ENCODE assay signal across 20 cellular contexts in the genomic region with DNA sequence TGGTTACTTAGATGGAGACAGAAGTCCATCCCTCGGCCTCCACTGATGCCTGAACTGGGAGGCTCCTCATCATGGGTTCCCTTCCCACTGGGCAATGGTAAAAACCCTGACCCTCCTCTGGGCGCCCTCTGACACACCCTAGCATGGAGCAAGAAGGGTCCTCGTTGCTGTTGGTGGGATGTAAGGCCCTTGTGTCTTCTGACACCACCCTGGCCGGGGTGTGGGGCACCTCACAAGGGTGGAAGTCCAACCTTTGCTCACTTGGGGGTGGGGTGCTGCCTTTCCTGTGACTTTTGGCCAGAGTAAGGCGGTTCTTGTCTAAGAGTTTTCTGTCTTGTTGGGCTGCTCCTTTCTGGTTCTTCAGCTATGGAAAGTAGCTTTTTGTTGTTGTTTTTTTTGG. TPM values are rescaled to one million over a fixed set of nuclear protein-coding genes. Genes with fewer than 3 reads are reported as not detected.
DNase-seq lines count a peak whose midpoint lies in the region; TF ChIP-seq lines count a peak whose summit lies in the region.
"Had no signal": no experiment of that assay in that cellular context is flagged by ENCODE, and none has a peak within 500 bp of the region (broad histone marks: within the 10 kb centered on the region; RNA-seq: fewer than 3 reads in every experiment).

No MANE protein-coding gene starts in this region.

- H3K27me3 ChIP-seq in Caco-2 (replicated peaks; ENCODE audit: control insufficient read depth, insufficient read depth, low read length) (no peaks in the 10 kb centered on the region), sigmoid colon (no peaks in the 10 kb centered on the region), MG63 (no peaks in the 10 kb centered on the region)

- WGBS in sigmoid colon, 2 donors: 49 to 78% methylated on average over 5 of the region's 5 CpGs

- H3K4me1 ChIP-seq in Caco-2 (peaks cover 40% of the 10 kb centered on the region), sigmoid colon (peaks cover 0 to 59% (median 39%) of the 10 kb centered on the region in 4 donors)
- H3K4me1 ChIP-seq: prostate gland had no signal

- H3K4me3 Mint-ChIP-seq in Caco-2 (ENCODE audit: unreplicated experiment): no peak overlapping the region
- H3K4me3 Mint-ChIP-seq in glutamatergic neuron (ENCODE audit: unreplicated experiment): no peak overlapping the region
- H3K4me3 Mint-ChIP-seq: HFFc6; memory B cell; natural killer cell treated with Interleukin-12 subunit alpha and Interleukin-12 subunit beta and Interleukin-15 and Interleukin-18, amount 100 ng/mL, for 72 hours had no signal

- H3K36me3 Mint-ChIP-seq in Caco-2 (ENCODE audit: insufficient read depth, unreplicated experiment): peaks cover 77% of the 10 kb centered on the region
- peaks cover 4% of the 10 kb centered on the region for H3K36me3 Mint-ChIP-seq in glutamatergic neuron (ENCODE audit: unreplicated experiment)

- no peak overlapping the region for H3K4me3 ChIP-seq in Caco-2 (ENCODE audit: low read depth, low read length)
- H3K4me3 ChIP-seq in sigmoid colon: no peak overlapping the region
- H3K4me3 ChIP-seq in MG63: no peak overlapping the region
- H3K4me3 ChIP-seq: prostate gland had no signal

- H3K9me3 Mint-ChIP-seq in Caco-2 (ENCODE audit: unreplicated experiment) (no peaks in the 10 kb centered on the region), glutamatergic neuron (ENCODE audit: unreplicated experiment) (peaks cover 13% of the 10 kb centered on the region)
- H3K9me3 Mint-ChIP-seq: HFFc6; natural killer cell treated with Interleukin-12 subunit alpha and Interleukin-12 subunit beta and Interleukin-15 and Interleukin-18, amount 100 ng/mL, for 72 hours had no signal

- BruUV-seq in Caco-2 (replicated peaks; lab: Mats Ljungman, UMichigan): no TSS peak

- no peak for TF ChIP-seq EP300 in sigmoid colon (IDR thresholded peaks at IDR 0.05)

- DNase-seq in Caco-2 (no peak), glutamatergic neuron (no peak), sigmoid colon (peak; percentile 61), inferior parietal cortex (ENCODE audit: extremely low spot score) (no peak), ureter (ENCODE audit: low spot score) (no peak), MG63 (no peak)
- DNase-seq: activated CD4-positive, CD25-positive, alpha-beta regulatory T cell treated with anti-CD3 and anti-CD28 coated beads, Interleukin-2, amount 50 U/mL, for 72 hours; AML-193; amygdala; COR-L47; EL; HFFc6; MV-4-11; NCI-H2029; NCI-H446 treated with DMSO at 0.1 percent for 48 hours; stimulated activated CD8-positive, alpha-beta memory T cell treated with anti-CD3 and anti-CD28 coated beads, Interleukin-4, amount 100 ng/mL, for 48 hours had no signal

- peaks cover 50% of the 10 kb centered on the region for H3K4me1 Mint-ChIP-seq in Caco-2 (ENCODE audit: low read depth, unreplicated experiment)
- H3K4me1 Mint-ChIP-seq in glutamatergic neuron (ENCODE audit: low read depth, unreplicated experiment): peaks cover 63% of the 10 kb centered on the region

- CTCF ChIA-PET in Caco-2 (lab: Charles Lee): no interaction called here

- H3K36me3 ChIP-seq in Caco-2 (ENCODE audit: control insufficient read depth, insufficient read depth, low read length): no peaks in the 10 kb centered on the region
- peaks cover 9% of the 10 kb centered on the region; the same call in 1 of the 2 replicates for H3K36me3 ChIP-seq in KOPT-K1 (ENCODE audit: insufficient read depth, low read length)
- H3K36me3 ChIP-seq in sigmoid colon: no peaks in the 10 kb centered on the region
- peaks cover 11% of the 10 kb centered on the region; the same call in 1 of the 2 replicates for H3K36me3 ChIP-seq in MG63
- H3K36me3 ChIP-seq: prostate gland had no signal

- H3K27ac Mint-ChIP-seq in Caco-2 (ENCODE audit: unreplicated experiment) (peak overlapping the region; percentile 95), glutamatergic neuron (ENCODE audit: unreplicated experiment) (peak overlapping the region; percentile 54)
- H3K27ac Mint-ChIP-seq: natural killer cell treated with Interleukin-12 subunit alpha and Interleukin-12 subunit beta and Interleukin-15 and Interleukin-18, amount 100 ng/mL, for 72 hours had no signal

- POLR2A ChIA-PET in Caco-2 (lab: Charles Lee): no interaction called here

- H3K27me3 Mint-ChIP-seq in Caco-2 (ENCODE audit: insufficient read depth, unreplicated experiment) (no peaks in the 10 kb centered on the region), glutamatergic neuron (ENCODE audit: unreplicated experiment) (peaks cover 12% of the 10 kb centered on the region)
- H3K27me3 Mint-ChIP-seq: memory B cell; natural killer cell treated with Interleukin-12 subunit alpha and Interleukin-12 subunit beta and Interleukin-15 and Interleukin-18, amount 100 ng/mL, for 72 hours had no signal

- TF ChIP-seq CTCF in Caco-2 (IDR thresholded peaks at IDR 0.05; ENCODE audit: insufficient read depth in 1 of 2, low read depth in 1 of 2, low read length in 1 of 2, severe bottlenecking in 1 of 2, unreplicated experiment in 1 of 2): no peak
- no peak for TF ChIP-seq CTCF in glutamatergic neuron (IDR thresholded peaks at IDR 0.05; ENCODE audit: partially characterized antibody, unreplicated experiment)
- no peak for TF ChIP-seq CTCF in sigmoid colon (IDR thresholded peaks at IDR 0.05)

- no peak for TF ChIP-seq POLR2A in sigmoid colon (IDR thresholded peaks at IDR 0.05)

- H3K9me3 ChIP-seq in Caco-2: 0 out of 2 replicates have a peak, but pooled peaks cover 3% of the 10 kb centered on the region
- H3K9me3 ChIP-seq in KOPT-K1 (ENCODE audit: insufficient read depth, low read length, poor library complexity, severe bottlenecking): no peaks in the 10 kb centered on the region
- no peaks in the 10 kb centered on the region for H3K9me3 ChIP-seq in sigmoid colon
- H3K9me3 ChIP-seq in MG63: peaks cover 4% of the 10 kb centered on the region; the same call in 1 of the 2 replicates
- H3K9me3 ChIP-seq: prostate gland had no signal

- intact Hi-C loops in Caco-2 (cut with micrococcal nuclease; ENCODE audit: unreplicated experiment) (no loop called here), sigmoid colon (cut with DNase I) (no loop called here)

- peak overlapping the region; percentile 28 for H3K27ac ChIP-seq in KOPT-K1 (ENCODE audit: low read depth, low read length, poor library complexity, severe bottlenecking)
- no peak overlapping the region for H3K27ac ChIP-seq in sigmoid colon
- H3K27ac ChIP-seq: prostate gland had no signal

RNA-seq across cellular contexts. Expression of gene MPRIP, which starts 28.7 kb away (rescaled TPM):
- total RNA-seq in Caco-2 (2022): 284 and 311 TPM in 2 replicates
- total RNA-seq in glutamatergic neuron (ENCODE audit: unreplicated experiment): 863 TPM
- 100 to 1,000 TPM in 1 of 4 donors, 10 to 100 TPM in 3; 59.6 to 101 (median 80.4) TPM for total RNA-seq in sigmoid colon
- 100 to 1,000 TPM in 1 of 3 donors, 10 to 100 TPM in 2; 43.2 to 113 (median 67.9) TPM for polyA plus RNA-seq in sigmoid colon
- total RNA-seq in ureter: 423 TPM
- total RNA-seq in MG63 (2014; rRNA removed; shearing (Covaris generic); ENCODE audit: low replicate concordance): 139 and 143 TPM in 2 replicates
